Comparison of ENCODE assay signal across 26 cellular contexts in genomic region chr7:85829176-85829575, GRCh38.
"Had no signal": no experiment of that assay in that cellular context is flagged by ENCODE, and none has a peak within 500 bp of the region (broad histone marks: within the 10 kb centered on the region; RNA-seq: fewer than 3 reads in every experiment).

No MANE protein-coding gene starts in this region.

- H3K27me3 ChIP-seq: brain microvascular endothelial cell had no signal

- DNase-seq: activated B cell treated with CpG ODN at 0.5 μM for 24 hours; activated CD4-positive, alpha-beta memory T cell treated with anti-CD3 and anti-CD28 coated beads for 36 hours; activated CD4-positive, alpha-beta T cell treated with anti-CD3 and anti-CD28 coated beads for 4 hours; activated CD4-positive, alpha-beta T cell treated with anti-CD3 and anti-CD28 coated beads, Interleukin-2, amount 50 U/mL, for 1 hour; activated CD4-positive, CD25-positive, alpha-beta regulatory T cell treated with anti-CD3 and anti-CD28 coated beads, Interleukin-2, amount 50 U/mL, for 72 hours; activated effector memory CD4-positive, alpha-beta T cell treated with anti-CD3 and anti-CD28 coated beads, Interleukin-2, amount 50 U/mL, for 16 hours; activated naive CD4-positive, alpha-beta T cell; activated naive CD4-positive, alpha-beta T cell treated with anti-CD3 and anti-CD28 coated beads, Interleukin-2, amount 50 U/mL, for 16 hours; activated naive CD8-positive, alpha-beta T cell treated with anti-CD3 and anti-CD28 coated beads for 36 hours; activated T-cell treated with anti-CD3 and anti-CD28 coated beads, Interleukin-2, amount 50 U/mL, for 1 hour; activated T-cell treated with anti-CD3 and anti-CD28 coated beads, Interleukin-2, amount 50 U/mL, for 72 hours; aorta; brain microvascular endothelial cell; KG1; MV-4-11; NCI-H1436 treated with DMSO at 0.1 percent for 48 hours; NCI-H2029; NCI-H2171; NCI-H510A; NK-92 treated with Interleukin-12 subunit alpha and Interleukin-12 subunit beta, amount 100 ng/mL, for 24 hours; Right ventricle myocardium superior; T-helper 1 cell; T-helper 2 cell; T-helper 9 cell had no signal

- H3K36me3 ChIP-seq: brain microvascular endothelial cell had no signal

- H3K27ac ChIP-seq: brain microvascular endothelial cell, VCaP had no signal

- ATAC-seq: activated T-cell treated with anti-CD3 and anti-CD28 coated beads, Interleukin-2, amount 50 U/mL, for 72 hours; activated T-helper 17 cell treated with anti-CD3 and anti-CD28 coated beads, Interleukin-2, amount 50 U/mL, for 72 hours had no signal
